Comparison of ENCODE assay signal across 8 cellular contexts in genomic region chr5:177006265-177006972, GRCh38. TPM values are rescaled to one million over a fixed set of nuclear protein-coding genes. Genes with fewer than 3 reads are reported as not detected.
DNase-seq lines count a peak whose midpoint lies in the region; ATAC-seq, FAIRE-seq and TF ChIP-seq lines count a peak whose summit lies in the region.

TSS of gene UIMC1 (minus strand) at chr5:177006779. CDS start at chr5:176982615, 24,164 bp downstream.

- peak within 1 kb of the TSS; percentile 65 to 80 for H3K4me2 ChIP-seq in H1 (ENCODE audit: insufficient read depth in 1 of 2, low read depth in 2 of 2, low read length in 2 of 2)
- peak within 1 kb of the TSS; percentile 75 for H3K4me2 ChIP-seq in mesenchymal stem cell (ENCODE audit: low read length, poor library complexity, severe bottlenecking)

- H3K18ac ChIP-seq in H1 (ENCODE audit: extremely low read depth, low read length) (peak within 1 kb of the TSS; percentile 67), mesenchymal stem cell (ENCODE audit: low read depth in 1 of 2, low read length in 2 of 2) (peak within 1 kb of the TSS; percentile 73 to 96)

- CTCF ChIA-PET in CD8-positive, alpha-beta memory T cell (lab: Charles Lee) = interaction anchor here (1.0 to 1.8 kb wide), 4 partner anchors 14 to 21 kb away, joined by 3 to 7 read pairs (median 6); partner anchors contain the start of gene ZNF346
- CTCF ChIA-PET in activated CD8-positive, alpha-beta memory T cell treated with anti-CD3 and anti-CD28 coated beads, Interleukin-2, amount 10 ng/mL, durations not matched to agents 7 days and 5 days (lab: Charles Lee) = interaction anchor here (0.7 to 3.1 kb wide), 7 partner anchors 10 to 345 kb away, joined by 3 to 23 read pairs (median 8); partner anchors contain the start of gene ZNF346
- CTCF ChIA-PET in H1 (lab: Charles Lee; ENCODE audit: partially characterized antibody) = interaction anchor here (0.6 to 1.9 kb wide), 6 partner anchors 16 to 63 kb away, joined by 3 to 7 read pairs (median 3); partner anchors contain the start of gene ZNF346

- H4K20me1 ChIP-seq in H1 (replicated peaks in 1 of 2; ENCODE audit: control insufficient read depth in 1 of 2, insufficient read depth in 2 of 2, low read length in 2 of 2) = peaks cover 0 to 3% of the 10 kb centered on the region in 2 experiments

- H2BK12ac ChIP-seq in H1 (ENCODE audit: low read depth, low read length) (0 out of 2 replicates have a peak within 1 kb of the TSS, but pooled peaks have one; percentile 39), mesenchymal stem cell (ENCODE audit: low read length in 2 of 2) (peak within 1 kb of the TSS in 1 of 2 experiments; percentile 33)

- H3K4ac ChIP-seq in H1 (replicated peaks; ENCODE audit: insufficient read length, low read depth, low read length) (peak within 1 kb of the TSS; percentile 96), mesenchymal stem cell (ENCODE audit: low read depth in 1 of 2, low read length in 2 of 2) (peak within 1 kb of the TSS; percentile 83 to 94)

- POLR2A ChIA-PET in CD8-positive, alpha-beta memory T cell (lab: Charles Lee) = interaction anchor here (1.1 to 1.4 kb wide), 2 partner anchors 14 to 15 kb away, joined by 4 read pairs; no protein-coding TSS in a partner anchor
- POLR2A ChIA-PET in H1 (lab: Charles Lee; ENCODE audit: partially characterized antibody) = interaction anchor here (0.9 to 4.2 kb wide), 21 partner anchors 9 to 269 kb away, joined by 3 to 26 read pairs (median 4); partner anchors contain the start of genes FGFR4 and ZNF346

- FAIRE-seq in HTR-8/SVneo (lab: Jason Lieb, UNC) (no peak), H1 (lab: Jason Lieb, UNC) (no peak)

- H3K23ac ChIP-seq in H1 (ENCODE audit: insufficient read length) (no peak within 1 kb of the TSS), mesenchymal stem cell (ENCODE audit: low read length in 2 of 2) (peak within 1 kb of the TSS in 1 of 2 experiments; percentile 87)

- H3K27me3 Mint-ChIP-seq in CD8-positive, alpha-beta memory T cell = no peaks in the 10 kb centered on the region
- H3K27me3 Mint-ChIP-seq in activated CD8-positive, alpha-beta memory T cell treated with anti-CD3 and anti-CD28 coated beads, Interleukin-2, amount 10 ng/mL, durations not matched to agents 7 days and 5 days = no peaks in the 10 kb centered on the region

- H3K9ac ChIP-seq in NT2/D1 (ENCODE audit: insufficient read length, low read depth) = peak within 1 kb of the TSS; percentile 93
- H3K9ac ChIP-seq in H1 (replicated peaks in 1 of 4; ENCODE audit: extremely low read depth in 1 of 4, low read depth in 3 of 4, low read length in 3 of 4) = peak within 1 kb of the TSS; percentile 62 to 95 (median 84)
- H3K9ac ChIP-seq in mesenchymal stem cell (ENCODE audit: low read length) = peak within 1 kb of the TSS; percentile 94

- peak within 1 kb of the TSS; percentile 83 for H2BK5ac ChIP-seq in H1 (ENCODE audit: low read depth, low read length)
- H2BK5ac ChIP-seq in mesenchymal stem cell (ENCODE audit: low read depth, low read length, poor library complexity, severe bottlenecking) = peak within 1 kb of the TSS; percentile 95

- H3K9me3 ChIP-seq in CD8-positive, alpha-beta memory T cell (ENCODE audit: low read length) = no peaks in the 10 kb centered on the region
- H3K9me3 ChIP-seq in NT2/D1 (ENCODE audit: insufficient read depth, low read length) (no peaks in the 10 kb centered on the region), H1 (ENCODE audit: insufficient read depth in 2 of 2, low read depth in 1 of 2, low read length in 1 of 2) (no peaks in the 10 kb centered on the region), mesenchymal stem cell (ENCODE audit: control insufficient read depth, low read length) (no peaks in the 10 kb centered on the region)

- peak within 1 kb of the TSS; percentile 74 for H4K91ac ChIP-seq in H1 (replicated peaks; ENCODE audit: insufficient read length, low read length)
- H4K91ac ChIP-seq in mesenchymal stem cell (ENCODE audit: low read length) = peak within 1 kb of the TSS; percentile 97

- H3K23me2 ChIP-seq in H1 (ENCODE audit: low read depth, low read length) = 0 out of 2 replicates have a peak, but pooled peaks cover 2% of the 10 kb centered on the region

- peak; percentile 85 to 93 (median 89) for DNase-seq in CD8-positive, alpha-beta memory T cell
- DNase-seq in HTR-8/SVneo (ENCODE audit: insufficient read length, low spot score) (peak; percentile 87), NT2/D1 (ENCODE audit: low read depth, low spot score) (peak; percentile 85), H1 (ENCODE audit: low read depth in 1 of 2, low spot score in 2 of 2) (peak; percentile 83 to 99), mesenchymal stem cell (peak; percentile 91)
- DNase-seq in activated CD8-positive, alpha-beta memory T cell treated with anti-CD3 and anti-CD28 coated beads, Interleukin-2, amount 10 ng/mL, durations not matched to agents 7 days and 5 days = peak; percentile 93
- peak; percentile 78 for DNase-seq in stimulated activated CD8-positive, alpha-beta memory T cell treated with anti-CD3 and anti-CD28 coated beads, Interleukin-12 subunit alpha, Interleukin-12 subunit beta, amount 100 ng/mL, for 24 hours (ENCODE audit: extremely low read depth)

- no peak within 1 kb of the TSS for H2BK20ac ChIP-seq in H1 (ENCODE audit: low read length)

- peak; percentile 75 for ATAC-seq in GM21360 (IDR thresholded peaks at IDR 0.05; ENCODE audit: unreplicated experiment)
- ATAC-seq in activated CD8-positive, alpha-beta memory T cell treated with anti-CD3 and anti-CD28 coated beads, Interleukin-2, amount 10 ng/mL, durations not matched to agents 7 days and 5 days = peak; percentile 93

- peak within 1 kb of the TSS; percentile 93 for H3K56ac ChIP-seq in H1 (replicated peaks; ENCODE audit: insufficient read length, low read depth, low read length)

- peak within 1 kb of the TSS; percentile 89 to 95 (median 93) for H3K4me3 Mint-ChIP-seq in CD8-positive, alpha-beta memory T cell
- H3K4me3 Mint-ChIP-seq in activated CD8-positive, alpha-beta memory T cell treated with anti-CD3 and anti-CD28 coated beads, Interleukin-2, amount 10 ng/mL, durations not matched to agents 7 days and 5 days = peak within 1 kb of the TSS; percentile 92

- H3K4me3 ChIP-seq in CD8-positive, alpha-beta memory T cell (ENCODE audit: low read length) = peak within 1 kb of the TSS; percentile 77
- H3K4me3 ChIP-seq in NT2/D1 (ENCODE audit: insufficient read length, low read depth) (peak within 1 kb of the TSS; percentile 90), H1 (ENCODE audit: extremely low read depth in 1 of 4, insufficient read depth in 2 of 4, low read depth in 3 of 4, low read length in 4 of 4) (peak within 1 kb of the TSS; percentile 72 to 85 (median 80)), mesenchymal stem cell (ENCODE audit: insufficient read depth in 1 of 2, low read depth in 1 of 2, low read length in 2 of 2) (peak within 1 kb of the TSS; percentile 83 to 90)

- H3K27ac ChIP-seq in CD8-positive, alpha-beta memory T cell (ENCODE audit: low read depth, low read length) = peak within 1 kb of the TSS; percentile 92
- H3K27ac ChIP-seq in H1 (ENCODE audit: low read depth, low read length) (peak within 1 kb of the TSS; percentile 89), mesenchymal stem cell (ENCODE audit: low read length, poor library complexity, severe bottlenecking) (peak within 1 kb of the TSS; percentile 80)

- H3K27me3 ChIP-seq in CD8-positive, alpha-beta memory T cell (ENCODE audit: insufficient read depth, low read length, poor library complexity, severe bottlenecking) = no peaks in the 10 kb centered on the region
- no peaks in the 10 kb centered on the region for H3K27me3 ChIP-seq in NT2/D1 (ENCODE audit: insufficient read depth, insufficient read length)
- no peaks in the 10 kb centered on the region for H3K27me3 ChIP-seq in H1 (replicated peaks in 1 of 4; ENCODE audit: control insufficient read depth in 3 of 4, extremely low read depth in 1 of 4, insufficient read depth in 3 of 4, low read length in 3 of 4)
- H3K27me3 ChIP-seq in mesenchymal stem cell (ENCODE audit: control insufficient read depth in 1 of 2, insufficient read depth in 1 of 2, low read length in 2 of 2) = no peaks in the 10 kb centered on the region

- peaks cover 0 to 9% (median 0%) of the 10 kb centered on the region in 3 donors for H3K36me3 Mint-ChIP-seq in CD8-positive, alpha-beta memory T cell
- peaks cover 5% of the 10 kb centered on the region for H3K36me3 Mint-ChIP-seq in activated CD8-positive, alpha-beta memory T cell treated with anti-CD3 and anti-CD28 coated beads, Interleukin-2, amount 10 ng/mL, durations not matched to agents 7 days and 5 days

- peak within 1 kb of the TSS; percentile 94 for H4K5ac ChIP-seq in H1 (ENCODE audit: insufficient read length, low read depth, low read length)

- 0% methylated on average over 36 of the region's 83 CpGs; no CpG with 5 or more reads in 1 of the 2 experiments for WGBS in H1 (ENCODE audit: extremely low coverage in 1 of 2, insufficient coverage in 1 of 2, insufficient read length in 1 of 2, insufficient replicate concordance in 2 of 2, low coverage in 1 of 2, low lambda C conversion rate in 2 of 2, missing lambda C conversion rate in 1 of 2), 2 experiments
- WGBS in mesenchymal stem cell = under 1% methylated on average over 71 of the region's 83 CpGs

- peaks cover 8% of the 10 kb centered on the region for H3K79me1 ChIP-seq in H1 (ENCODE audit: low read depth, low read length)
- peaks cover 3% of the 10 kb centered on the region for H3K79me1 ChIP-seq in mesenchymal stem cell (replicated peaks; ENCODE audit: low read length, poor library complexity, severe bottlenecking)

- peaks cover 32 to 38% (median 34%) of the 10 kb centered on the region in 3 donors for H3K4me1 Mint-ChIP-seq in CD8-positive, alpha-beta memory T cell
- H3K4me1 Mint-ChIP-seq in activated CD8-positive, alpha-beta memory T cell treated with anti-CD3 and anti-CD28 coated beads, Interleukin-2, amount 10 ng/mL, durations not matched to agents 7 days and 5 days = peaks cover 32% of the 10 kb centered on the region

- H3K9me3 Mint-ChIP-seq in CD8-positive, alpha-beta memory T cell = peaks cover 0 to 6% (median 2%) of the 10 kb centered on the region in 5 donors
- H3K9me3 Mint-ChIP-seq in activated CD8-positive, alpha-beta memory T cell treated with anti-CD3 and anti-CD28 coated beads, Interleukin-2, amount 10 ng/mL, durations not matched to agents 7 days and 5 days (ENCODE audit: low read depth) = no peaks in the 10 kb centered on the region

- peaks cover 22% of the 10 kb centered on the region for H3K4me1 ChIP-seq in CD8-positive, alpha-beta memory T cell (ENCODE audit: insufficient read depth, low read length)
- no peaks in the 10 kb centered on the region for H3K4me1 ChIP-seq in NT2/D1 (ENCODE audit: insufficient read depth, insufficient read length)
- H3K4me1 ChIP-seq in H1 (replicated peaks in 1 of 4; ENCODE audit: control insufficient read depth in 3 of 4, insufficient read depth in 4 of 4, low read length in 3 of 4) = peaks cover 0 to 3% (median 3%) of the 10 kb centered on the region in 4 experiments; a peak in 4 of 7 replicates
- H3K4me1 ChIP-seq in mesenchymal stem cell (ENCODE audit: control insufficient read depth, insufficient read depth, low read depth, low read length) = peaks cover 8% of the 10 kb centered on the region

- H3K14ac ChIP-seq in H1 (ENCODE audit: insufficient read length) (no peak within 1 kb of the TSS), mesenchymal stem cell (ENCODE audit: low read length in 2 of 2) (peak within 1 kb of the TSS in 1 of 2 experiments; percentile 50)

- peaks cover 22 to 43% of the 10 kb centered on the region in 2 experiments for H3K79me2 ChIP-seq in H1 (ENCODE audit: control insufficient read depth in 1 of 2, insufficient read depth in 2 of 2, low read length in 2 of 2)

- H2AK5ac ChIP-seq in H1 (ENCODE audit: low read depth, low read length) (no peak within 1 kb of the TSS), mesenchymal stem cell (ENCODE audit: low read length, severe bottlenecking) (peak within 1 kb of the TSS; percentile 24)

- H2BK15ac ChIP-seq in H1 (ENCODE audit: low read length) (no peak within 1 kb of the TSS), mesenchymal stem cell (ENCODE audit: low read depth, poor library complexity, severe bottlenecking) (peak within 1 kb of the TSS; percentile 83)

- no peak; a peak in 1 of 4 replicates for TF ChIP-seq RAD21 in H1 (IDR thresholded peaks at IDR 0.05 in 1 of 2, conservative IDR thresholded peaks at IDR 0.05 in 1 of 2; ENCODE audit: low read depth in 2 of 2, low read length in 2 of 2)

- TF ChIP-seq CTCF in H1 (IDR thresholded peaks at IDR 0.05; ENCODE audit: control extremely low read depth in 1 of 3, insufficient read depth in 1 of 3, low read depth in 1 of 3, low read length in 3 of 3) = no peak

- TF ChIP-seq EP300 in H1 (IDR thresholded peaks at IDR 0.05; ENCODE audit: borderline replicate concordance in 1 of 2, low read depth in 2 of 2, low read length in 2 of 2) = peak in 1 of 2 experiments; percentile 100; a peak in 2 of 3 replicates

- TF ChIP-seq POLR2A in H1 (IDR thresholded peaks at IDR 0.05; ENCODE audit: control extremely low read depth in 1 of 2, low read depth in 2 of 2, low read length in 2 of 2) = peak; percentile 49 to 52; a peak in 2 of 3 replicates

- H2AFZ ChIP-seq in H1 (ENCODE audit: low read length) = peak within 1 kb of the TSS; percentile 55; the same call in 1 of the 2 replicates
- peak within 1 kb of the TSS; percentile 72 for H2AFZ ChIP-seq in mesenchymal stem cell (ENCODE audit: low read depth, low read length)

- peak within 1 kb of the TSS; percentile 91 to 99 (median 93) for H3K27ac Mint-ChIP-seq in CD8-positive, alpha-beta memory T cell
- peak within 1 kb of the TSS; percentile 97 for H3K27ac Mint-ChIP-seq in activated CD8-positive, alpha-beta memory T cell treated with anti-CD3 and anti-CD28 coated beads, Interleukin-2, amount 10 ng/mL, durations not matched to agents 7 days and 5 days

- H4K8ac ChIP-seq in H1 (ENCODE audit: extremely low read depth, insufficient read depth, low read length) = peak within 1 kb of the TSS; percentile 95
- peak within 1 kb of the TSS; percentile 98 for H4K8ac ChIP-seq in mesenchymal stem cell (ENCODE audit: low read length)

- no peaks in the 10 kb centered on the region for H3K36me3 ChIP-seq in CD8-positive, alpha-beta memory T cell (ENCODE audit: insufficient read depth, low read length)
- no peaks in the 10 kb centered on the region for H3K36me3 ChIP-seq in NT2/D1 (ENCODE audit: insufficient read depth, insufficient read length, low read length)
- no peaks in the 10 kb centered on the region for H3K36me3 ChIP-seq in H1 (ENCODE audit: control insufficient read depth in 2 of 4, insufficient read depth in 4 of 4, low read length in 3 of 4)
- H3K36me3 ChIP-seq in mesenchymal stem cell (ENCODE audit: control insufficient read depth in 1 of 2, insufficient read depth in 2 of 2, low read depth in 1 of 2, low read length in 2 of 2) = no peaks in the 10 kb centered on the region

- H2BK120ac ChIP-seq in H1 (replicated peaks; ENCODE audit: low read depth, low read length) (no peak within 1 kb of the TSS), mesenchymal stem cell (ENCODE audit: low read depth, low read length) (peak within 1 kb of the TSS; percentile 97)

RNA-seq across cellular contexts. Expression of gene UIMC1, which starts in this region (rescaled TPM):
- total RNA-seq in CD8-positive, alpha-beta memory T cell = 10 to 100 TPM; 39.2 to 44.9 TPM
- polyA plus RNA-seq in CD8-positive, alpha-beta memory T cell = 24.7 TPM
- total RNA-seq in activated CD8-positive, alpha-beta memory T cell treated with anti-CD3 and anti-CD28 coated beads, Interleukin-2, amount 10 ng/mL, durations not matched to agents 7 days and 5 days = 10 to 100 TPM; 50.1 to 56.0 TPM
- total RNA-seq in H1 (2021; fragmentation: NEBNext Ultra II Directional; extraction: Animal tissue kit (Norgen Biotek cat#: 25700)) = 43.0 and 43.7 TPM in 2 replicates
- polyA plus RNA-seq in H1 (2011; rRNA removed) = 7.7 and 12.8 TPM in 2 replicates
- polyA plus RNA-seq in H1 (2011; cell fraction: cytosol; rRNA removed) = 19.8 TPM
- 11.0 TPM for polyA plus RNA-seq in H1 (2011; cell fraction: nucleus; rRNA removed)
- polyA plus RNA-seq in H1 (2012, experiment 1 of 2) = 24.7 to 37.4 TPM (median 30.1 TPM) in 4 replicates
- 2.7 TPM for polyA plus RNA-seq in H1 (2012, experiment 2 of 2)
- polyA plus RNA-seq in H1 (2013, experiment 1 of 2) = 19.5 TPM
- polyA plus RNA-seq in H1 (2013, experiment 2 of 2) = 19.7 TPM
- polyA minus RNA-seq in H1 (2011; rRNA and poly(A)+ RNA removed) = 25.5 and 29.8 TPM in 2 replicates
- polyA minus RNA-seq in H1 (2011; cell fraction: cytosol; rRNA and poly(A)+ RNA removed) = 18.1 TPM
- polyA minus RNA-seq in H1 (2011; cell fraction: nucleus; rRNA and poly(A)+ RNA removed) = 26.2 TPM
- polyA plus RNA-seq in mesenchymal stem cell (2013, experiment 1 of 2) = 16.5 TPM
- polyA plus RNA-seq in mesenchymal stem cell (2013, experiment 2 of 2) = 17.8 TPM

Comparison
In these comparisons a context has a peak if more than half of its experiments do, and no peak if none do; other contexts are left out.
1. Peak in every context shown above with its lines: DNase-seq, ATAC-seq, H3K4me3 ChIP-seq and H3K27ac ChIP-seq.